In genomic region chr13:79490326-79490725, GRCh38 we compare ENCODE assay signal across 16 cellular contexts.
"Had no signal": no experiment of that assay in that cellular context is flagged by ENCODE, and none has a peak within 500 bp of the region (broad histone marks: within the 10 kb centered on the region; RNA-seq: fewer than 3 reads in every experiment).

No MANE protein-coding gene starts in this region.

- H3K4me1 Mint-ChIP-seq: activated B cell treated with CpG ODN at 0.5 μM for 24 hours had no signal

- H3K36me3 ChIP-seq: esophagus muscularis mucosa, prostate gland, right lobe of liver had no signal

- DNase-seq: activated B cell treated with CpG ODN at 0.5 μM for 24 hours; activated CD4-positive, alpha-beta T cell treated with anti-CD3 and anti-CD28 coated beads, Interleukin-2, amount 50 U/mL, for 1 hour; activated naive CD8-positive, alpha-beta T cell treated with anti-CD3 and anti-CD28 coated beads, Interleukin-2, amount 10 ng/mL, durations not matched to agents 7 days and 5 days; aorta; dorsolateral prefrontal cortex; foreskin fibroblast; left colon; mucosa of descending colon; nucleus accumbens; right lobe of liver; stimulated activated CD4-positive, alpha-beta T cell treated with anti-CD3 and anti-CD28 coated beads, Interleukin-2, amount 100 ng/mL, for 24 hours; stimulated activated naive CD4-positive, alpha-beta T cell had no signal

- H3K27ac Mint-ChIP-seq: activated B cell treated with CpG ODN at 0.5 μM for 24 hours; activated naive CD8-positive, alpha-beta T cell treated with anti-CD3 and anti-CD28 coated beads, Interleukin-2, amount 10 ng/mL, durations not matched to agents 7 days and 5 days; natural killer cell treated with Interleukin-12 subunit alpha and Interleukin-12 subunit beta and Interleukin-15 and Interleukin-18, amount 100 ng/mL, for 72 hours had no signal

- H3K4me3 ChIP-seq: dorsolateral prefrontal cortex, esophagus muscularis mucosa, lung, mucosa of descending colon, prostate gland, right lobe of liver had no signal

- H3K4me3 Mint-ChIP-seq: activated B cell treated with CpG ODN at 0.5 μM for 24 hours; activated naive CD8-positive, alpha-beta T cell treated with anti-CD3 and anti-CD28 coated beads, Interleukin-2, amount 10 ng/mL, durations not matched to agents 7 days and 5 days; natural killer cell treated with Interleukin-12 subunit alpha and Interleukin-12 subunit beta and Interleukin-15 and Interleukin-18, amount 100 ng/mL, for 72 hours had no signal

- H3K9me3 Mint-ChIP-seq: activated B cell treated with CpG ODN at 0.5 μM for 24 hours; natural killer cell treated with Interleukin-12 subunit alpha and Interleukin-12 subunit beta and Interleukin-15 and Interleukin-18, amount 100 ng/mL, for 72 hours had no signal

- H3K27ac ChIP-seq: esophagus muscularis mucosa, prostate gland, right lobe of liver had no signal

- H3K27me3 ChIP-seq: dorsolateral prefrontal cortex, esophagus muscularis mucosa, right lobe of liver had no signal

- H3K9me3 ChIP-seq: esophagus muscularis mucosa, mucosa of descending colon, prostate gland, right lobe of liver had no signal
